In the genomic region with DNA sequence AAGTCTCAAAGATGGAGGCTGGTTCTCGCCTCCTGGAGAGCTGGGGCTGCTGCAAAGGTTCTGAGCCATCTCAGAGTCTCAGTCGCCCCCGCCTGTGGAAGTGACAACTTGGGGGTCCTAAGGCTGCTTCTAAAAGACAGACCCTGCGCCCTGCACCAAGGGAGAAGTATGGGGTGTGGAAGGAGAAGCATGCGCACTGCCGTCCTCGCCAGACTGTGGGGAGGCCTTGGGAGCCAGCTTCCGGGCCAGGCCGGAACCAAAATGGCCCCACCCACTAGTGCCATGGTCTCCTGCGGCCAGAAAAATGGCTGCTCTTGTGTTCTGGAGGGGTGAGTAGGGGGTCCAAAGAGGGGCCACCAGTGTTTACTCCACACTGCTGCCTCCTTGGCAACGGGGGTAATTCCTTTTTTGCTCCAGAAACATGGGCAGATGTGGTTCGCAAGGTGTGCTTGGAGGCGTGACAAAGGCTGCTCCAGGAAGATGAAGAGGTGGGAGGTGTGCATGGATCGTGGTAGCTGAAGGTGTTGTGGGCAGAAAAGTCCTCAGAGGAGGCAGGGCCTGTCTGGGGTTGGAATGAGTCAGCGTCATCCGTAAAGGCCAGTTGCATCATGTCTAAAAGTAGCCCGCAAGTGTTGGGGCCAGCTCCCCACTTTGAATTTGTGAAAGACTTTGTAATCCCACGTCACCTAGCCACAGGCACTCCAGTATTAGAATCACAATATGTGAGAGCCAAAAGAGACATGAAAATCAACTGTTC, we compare ENCODE assay signal across 8 cellular contexts.
A peak's percentile ranks its signal among the peaks of the same experiment; 100 is the strongest.
DNase-seq lines count a peak whose midpoint lies in the region; ATAC-seq lines count a peak whose summit lies in the region.
"Had no signal": no experiment of that assay in that cellular context is flagged by ENCODE, and none has a peak within 500 bp of the region (broad histone marks: within the 10 kb centered on the region; RNA-seq: fewer than 3 reads in every experiment).

No MANE protein-coding gene starts in this region.

- peaks cover 0 to 2% (median 0%) of the 10 kb centered on the region in 4 donors for H3K4me1 Mint-ChIP-seq in naive thymus-derived CD8-positive, alpha-beta T cell

- H3K36me3 Mint-ChIP-seq in naive thymus-derived CD8-positive, alpha-beta T cell = no peaks in the 10 kb centered on the region

- H3K27me3 Mint-ChIP-seq in naive thymus-derived CD8-positive, alpha-beta T cell = peaks cover 0 to 3% (median 0%) of the 10 kb centered on the region in 5 donors

- H3K9me3 Mint-ChIP-seq in naive thymus-derived CD8-positive, alpha-beta T cell = peaks cover 0 to 4% (median 0%) of the 10 kb centered on the region in 9 donors

- DNase-seq in SKM-1 (lab: John Stamatoyannopoulos, UW; ENCODE audit: unreplicated experiment) (peak; percentile 72), occipital lobe (lab: John Stamatoyannopoulos, UW) (peak; percentile 18), NCI-H2081 treated with DMSO at 0.1 percent for 48 hours (lab: John Stamatoyannopoulos, UW) (no peak)
- no peak for DNase-seq in naive thymus-derived CD8-positive, alpha-beta T cell
- DNase-seq: GOT3 had no signal

- no peak overlapping the region for H3K4me3 Mint-ChIP-seq in naive thymus-derived CD8-positive, alpha-beta T cell

- H3K27ac Mint-ChIP-seq in naive thymus-derived CD8-positive, alpha-beta T cell = no peak overlapping the region

- ATAC-seq in GM19395 (IDR thresholded peaks at IDR 0.05; ENCODE audit: unreplicated experiment) = peak; percentile 80
- peak; percentile 86 for ATAC-seq in HG03432 (IDR thresholded peaks at IDR 0.05; ENCODE audit: unreplicated experiment)
- ATAC-seq in HG03280 (IDR thresholded peaks at IDR 0.05; ENCODE audit: unreplicated experiment) = no peak
- no peak for ATAC-seq in naive thymus-derived CD8-positive, alpha-beta T cell

- POLR2A ChIA-PET in naive thymus-derived CD8-positive, alpha-beta T cell (lab: Charles Lee) = no interaction called here

Comparison
In these comparisons a context has a peak if more than half of its experiments do, and no peak if none do; other contexts are left out.
1. ATAC-seq: peak in GM19395 (single experiment) and HG03432 (single experiment); none in HG03280 (single experiment) and naive thymus-derived CD8-positive, alpha-beta T cell (0 of 2).
2. DNase-seq: peak in SKM-1 (single experiment) and occipital lobe (single experiment); none in NCI-H2081 treated with DMSO at 0.1 percent for 48 hours (single experiment) and naive thymus-derived CD8-positive, alpha-beta T cell (0 of 10).